Comparison of ENCODE assay signal across 7 cellular contexts in genomic region chr2:120410487-120410886, GRCh38.
"Had no signal": no experiment of that assay in that cellular context is flagged by ENCODE, and none has a peak within 500 bp of the region (broad histone marks: within the 10 kb centered on the region; RNA-seq: fewer than 3 reads in every experiment).

No MANE protein-coding gene starts in this region.

- FAIRE-seq: HTR-8/SVneo, K562 had no signal

- H3K4me2 ChIP-seq: KMS-11 had no signal

- ATAC-seq: K562 had no signal

- H3K4me3 ChIP-seq: K562 had no signal

- H3K27ac ChIP-seq: HL-60, KMS-11 had no signal

- DNase-seq: IMR-90, KBM-7, KG1 had no signal

- H3K9ac ChIP-seq: KMS-11 had no signal
